ENCODE assay signal across 18 cellular contexts in the genomic region with DNA sequence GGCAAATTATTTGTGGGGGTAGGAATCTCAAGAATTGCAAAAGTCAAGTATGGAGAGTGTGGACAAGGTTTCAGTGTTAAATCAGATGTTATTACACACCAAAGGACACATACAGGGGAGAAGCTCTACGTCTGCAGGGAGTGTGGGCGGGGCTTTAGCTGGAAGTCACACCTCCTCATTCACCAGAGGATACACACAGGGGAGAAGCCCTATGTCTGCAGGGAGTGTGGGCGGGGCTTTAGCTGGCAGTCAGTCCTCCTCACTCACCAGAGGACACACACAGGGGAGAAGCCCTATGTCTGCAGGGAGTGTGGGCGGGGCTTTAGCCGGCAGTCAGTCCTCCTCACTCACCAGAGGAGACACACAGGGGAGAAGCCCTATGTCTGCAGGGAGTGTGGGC. TPM values are rescaled to one million over a fixed set of nuclear protein-coding genes. Genes with fewer than 3 reads are reported as not detected.
"Had no signal": no experiment of that assay in that cellular context is flagged by ENCODE, and none has a peak within 500 bp of the region (broad histone marks: within the 10 kb centered on the region; RNA-seq: fewer than 3 reads in every experiment).

No MANE protein-coding gene starts in this region.

RNA-seq across cellular contexts. Expression of gene PRDM9, which starts 19.2 kb away (rescaled TPM):
- total RNA-seq: activated CD4-positive, alpha-beta memory T cell treated with anti-CD3 and anti-CD28 coated beads, Interleukin-2, amount 10 ng/mL, durations not matched to agents 7 days and 5 days; activated CD4-positive, alpha-beta T cell treated with anti-CD3 and anti-CD28 coated beads, Interleukin-2, amount 10 ng/mL, durations not matched to agents 7 days and 5 days; activated naive CD8-positive, alpha-beta T cell treated with anti-CD3 and anti-CD28 coated beads, Interleukin-2, amount 10 ng/mL, durations not matched to agents 7 days and 5 days; ascending aorta; cardiac muscle cell; colonic mucosa; dermis microvascular lymphatic vessel endothelial cell; esophagus squamous epithelium; frontal cortex; left lung; lower lobe of right lung; naive thymus-derived CD8-positive, alpha-beta T cell; neural crest cell; pancreas; psoas muscle; sigmoid colon; subcutaneous adipose tissue; thoracic aorta had no signal
